ENCODE assay signal across 13 cellular contexts in the genomic region with DNA sequence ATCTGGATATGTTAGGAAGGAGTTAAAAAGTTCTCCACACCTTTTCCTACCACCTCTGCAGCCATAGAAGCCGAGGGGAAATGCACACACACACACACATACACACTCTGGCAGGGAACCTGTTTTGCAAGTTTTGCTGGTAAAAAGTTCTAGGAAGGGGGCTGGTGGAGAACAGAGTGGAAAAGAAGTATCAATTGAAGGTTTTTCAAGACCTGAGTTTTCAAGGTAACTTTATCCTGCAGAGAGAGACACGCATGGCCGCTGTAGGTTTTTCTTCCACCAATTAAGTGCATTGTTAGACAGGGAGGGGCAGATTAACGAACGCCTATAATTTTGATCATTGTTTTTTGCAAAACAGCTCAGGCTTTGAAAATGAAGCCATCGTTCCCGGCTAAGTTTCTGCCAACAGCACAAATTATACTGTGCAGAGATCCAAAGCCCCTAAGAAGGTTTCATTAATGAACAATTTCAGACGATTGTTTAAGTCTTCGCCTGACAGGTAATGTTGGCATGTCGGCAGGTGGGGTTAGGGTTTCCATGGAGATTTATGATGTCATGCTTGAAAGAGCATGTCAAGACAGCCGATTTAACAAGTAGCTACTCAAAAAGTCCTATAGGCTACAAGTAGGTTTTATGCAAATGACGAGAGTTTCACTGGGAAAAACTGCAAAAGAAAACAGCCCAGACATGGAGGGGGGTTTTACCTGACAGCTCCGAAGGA. TPM values are rescaled to one million over a fixed set of nuclear protein-coding genes. Genes with fewer than 3 reads are reported as not detected.
DNase-seq lines count a peak whose midpoint lies in the region; ATAC-seq, FAIRE-seq and TF ChIP-seq lines count a peak whose summit lies in the region.
"Had no signal": no experiment of that assay in that cellular context is flagged by ENCODE, and none has a peak within 500 bp of the region (broad histone marks: within the 10 kb centered on the region; RNA-seq: fewer than 3 reads in every experiment).

No MANE protein-coding gene starts in this region.

- peak overlapping the region; percentile 61 for H3K4me3 Mint-ChIP-seq in neural crest cell
- H3K4me3 Mint-ChIP-seq in effector memory CD8-positive, alpha-beta T cell: no peak overlapping the region

- FAIRE-seq in HTR-8/SVneo (lab: Jason Lieb, UNC): no peak
- FAIRE-seq: K562, urothelium cell line had no signal

- H3K36me3 ChIP-seq in heart left ventricle (no peaks in the 10 kb centered on the region), esophagus (ENCODE audit: control insufficient read depth in 2 of 2, insufficient read depth in 2 of 2, low read length in 1 of 2) (no peaks in the 10 kb centered on the region)
- H3K36me3 ChIP-seq: SJSA1 had no signal

- peaks cover 30% of the 10 kb centered on the region for H3K4me1 Mint-ChIP-seq in neural crest cell
- H3K4me1 Mint-ChIP-seq in effector memory CD8-positive, alpha-beta T cell (ENCODE audit: low read depth in 2 of 2): no peaks in the 10 kb centered on the region

- H3K27me3 ChIP-seq in right cardiac atrium (ENCODE audit: control insufficient read depth, insufficient read depth) (no peaks in the 10 kb centered on the region), heart left ventricle (no peaks in the 10 kb centered on the region), esophagus (ENCODE audit: control insufficient read depth in 1 of 2, insufficient read depth in 2 of 2, low read length in 2 of 2) (no peaks in the 10 kb centered on the region)
- H3K27me3 ChIP-seq: SJSA1 had no signal

- no peak for TF ChIP-seq CTCF in heart left ventricle (IDR thresholded peaks at IDR 0.05)
- no peak for TF ChIP-seq CTCF in neural crest cell (conservative IDR thresholded peaks at IDR 0.05)

- no peaks in the 10 kb centered on the region for H3K27me3 Mint-ChIP-seq in neural crest cell (ENCODE audit: low read depth)
- no peaks in the 10 kb centered on the region for H3K27me3 Mint-ChIP-seq in effector memory CD8-positive, alpha-beta T cell

- DNase-seq in right cardiac atrium (no peak), heart left ventricle (no peak), neural crest cell (ENCODE audit: low read depth, low spot score) (no peak), HTR-8/SVneo (ENCODE audit: insufficient read length, low spot score) (no peak), DMS114 treated with DMSO at 0.1 percent for 48 hours (lab: John Stamatoyannopoulos, UW; ENCODE audit: unreplicated experiment) (no peak), hypothalamus (lab: John Stamatoyannopoulos, UW) (no peak)
- no peak for DNase-seq in effector memory CD8-positive, alpha-beta T cell
- DNase-seq: activated effector memory CD4-positive, alpha-beta T cell treated with anti-CD3 and anti-CD28 coated beads, Interleukin-2, amount 50 U/mL, for 16 hours had no signal

- H3K4me3 ChIP-seq in right cardiac atrium (ENCODE audit: low read length) (peak overlapping the region; percentile 18), heart left ventricle (no peak overlapping the region), esophagus (ENCODE audit: low read depth in 1 of 2, low read length in 2 of 2) (peak overlapping the region; percentile 3 to 63)
- H3K4me3 ChIP-seq: coronary artery, K562, SJSA1 had no signal

- no peak overlapping the region for H3K27ac Mint-ChIP-seq in neural crest cell (ENCODE audit: unreplicated experiment)
- H3K27ac Mint-ChIP-seq in effector memory CD8-positive, alpha-beta T cell: no peak overlapping the region

- no peaks in the 10 kb centered on the region for H3K36me3 Mint-ChIP-seq in neural crest cell (ENCODE audit: low read depth)
- no peaks in the 10 kb centered on the region for H3K36me3 Mint-ChIP-seq in effector memory CD8-positive, alpha-beta T cell (ENCODE audit: insufficient read depth)

- H3K27ac ChIP-seq in right cardiac atrium (ENCODE audit: low read length) (peak overlapping the region; percentile 25), heart left ventricle (no peak overlapping the region), esophagus (ENCODE audit: low read depth in 2 of 2, low read length in 1 of 2) (peak overlapping the region; percentile 60 to 85)
- H3K27ac ChIP-seq: SJSA1 had no signal

- no peak for TF ChIP-seq POLR2A in heart left ventricle (IDR thresholded peaks at IDR 0.05)

- H3K9me3 ChIP-seq in right cardiac atrium (ENCODE audit: control insufficient read depth, low read length) (no peaks in the 10 kb centered on the region), heart left ventricle (no peaks in the 10 kb centered on the region), esophagus (ENCODE audit: control insufficient read depth in 2 of 2, insufficient read depth in 1 of 2, low read depth in 1 of 2, low read length in 1 of 2) (no peaks in the 10 kb centered on the region)
- H3K9me3 ChIP-seq: SJSA1 had no signal

- WGBS in right cardiac atrium: 51% methylated on average over 13 of the region's 13 CpGs
- 54 to 64% (median 60%) methylated on average over 13 of the region's 13 CpGs for WGBS in heart left ventricle, 4 donors
- 25 to 33% methylated on average over 13 of the region's 13 CpGs for WGBS in esophagus, 2 donors

- intact Hi-C loops in right cardiac atrium (cut with DNase I) (no loop called here), heart left ventricle (cut with DNase I) (no loop called here)

- no peaks in the 10 kb centered on the region for H3K9me3 Mint-ChIP-seq in neural crest cell
- H3K9me3 Mint-ChIP-seq in effector memory CD8-positive, alpha-beta T cell: peaks cover 0 to 4% of the 10 kb centered on the region in 2 donors

- ATAC-seq in right cardiac atrium (no peak), heart left ventricle (no peak)
- ATAC-seq in effector memory CD8-positive, alpha-beta T cell (replicated peaks): no peak
- ATAC-seq: K562 had no signal

- H3K4me1 ChIP-seq in right cardiac atrium (ENCODE audit: control insufficient read depth, insufficient read depth, low read length) (peaks cover 6% of the 10 kb centered on the region), heart left ventricle (peaks cover 0 to 56% (median 19%) of the 10 kb centered on the region in 12 donors), esophagus (ENCODE audit: control insufficient read depth in 2 of 2, insufficient read depth in 2 of 2, low read length in 1 of 2) (peaks cover 0 to 2% of the 10 kb centered on the region in 2 donors)
- H3K4me1 ChIP-seq: SJSA1 had no signal

RNA-seq across cellular contexts. Expression of a gene that starts 29.7 kb away (rescaled TPM):
- total RNA-seq in right cardiac atrium (10 to 100 TPM; 27.1 to 43.6 (median 31.5) TPM), heart left ventricle (10 to 100 TPM; 28.0 to 66.7 (median 38.7) TPM), neural crest cell (8.8 and 10.5 TPM in 2 replicates)
- polyA plus RNA-seq in right cardiac atrium (14.6 TPM), heart left ventricle (10 to 100 TPM; 12.7 to 18.3 TPM), esophagus (10 to 100 TPM; 18.3 to 22.2 TPM)
- polyA plus RNA-seq: K562 had no signal

Comparison
In these comparisons a context has a peak if more than half of its experiments do, and no peak if none do; other contexts are left out.
1. H3K27ac ChIP-seq: peak in right cardiac atrium (single experiment) and esophagus (2 of 2); none in heart left ventricle (0 of 12).
2. H3K4me3 ChIP-seq: peak in right cardiac atrium (single experiment) and esophagus (2 of 2); none in heart left ventricle (0 of 12).